1 cellular context compared by ENCODE assay signal in genomic region chr14:94356379-94357056, GRCh38.
TF ChIP-seq lines count a peak whose summit lies in the region.

No MANE protein-coding gene starts in this region.

TF ChIP-seq in HepG2, 621 proteins besides CTCF, POLR2A, EP300 and RAD21:
- TF ChIP-seq ZNF3 (CRISPR knock-in tag; IDR thresholded peaks at IDR 0.05) (peak; percentile 55), MAX (IDR thresholded peaks at IDR 0.05) (peak; percentile 43; the same call in 1 of the 2 replicates), ZBTB26 (CRISPR knock-in tag; IDR thresholded peaks at IDR 0.05; ENCODE audit: borderline replicate concordance) (no peak), ZNF205 (CRISPR knock-in tag; IDR thresholded peaks at IDR 0.05) (peak; percentile 93), RCOR2 (CRISPR knock-in tag; IDR thresholded peaks at IDR 0.05) (peak; percentile 87), POGZ (CRISPR knock-in tag; IDR thresholded peaks at IDR 0.05) (0 out of 2 replicates have a peak, but pooled peaks have one; percentile 36), KDM1A (CRISPR knock-in tag; IDR thresholded peaks at IDR 0.05) (peak; percentile 94), ADNP (CRISPR knock-in tag; IDR thresholded peaks at IDR 0.05) (peak; percentile 85), TBX2 (CRISPR knock-in tag; IDR thresholded peaks at IDR 0.05; ENCODE audit: borderline replicate concordance) (no peak), ZNF12 (CRISPR knock-in tag; IDR thresholded peaks at IDR 0.05) (peak; percentile 86), ZNF83 (CRISPR knock-in tag; IDR thresholded peaks at IDR 0.05; ENCODE audit: borderline replicate concordance) (no peak), ETV5 (CRISPR knock-in tag; IDR thresholded peaks at IDR 0.05; ENCODE audit: borderline replicate concordance) (peak; percentile 37; the same call in 1 of the 2 replicates), CBX2 (IDR thresholded peaks at IDR 0.05; ENCODE audit: low read depth, low read length) (no peak), CBX2 (CRISPR knock-in tag; IDR thresholded peaks at IDR 0.05; ENCODE audit: low read depth) (no peak), ZNF143 (CRISPR knock-in tag; IDR thresholded peaks at IDR 0.05) (no peak), GFI1 (CRISPR knock-in tag; IDR thresholded peaks at IDR 0.05; ENCODE audit: borderline replicate concordance) (0 out of 2 replicates have a peak, but pooled peaks have one; percentile 47), CHD4 (IDR thresholded peaks at IDR 0.05; ENCODE audit: borderline replicate concordance, low read length) (peak; percentile 85), ZMYM2 (CRISPR knock-in tag; IDR thresholded peaks at IDR 0.05) (peak; percentile 89), ZNF280D (CRISPR knock-in tag; IDR thresholded peaks at IDR 0.05) (peak; percentile 53; the same call in 1 of the 2 replicates), HDAC1 (CRISPR knock-in tag; IDR thresholded peaks at IDR 0.05) (peak; percentile 26; the same call in 1 of the 2 replicates), TFE3 (CRISPR knock-in tag; IDR thresholded peaks at IDR 0.05) (0 out of 2 replicates have a peak, but pooled peaks have one; percentile 16), PPARG (CRISPR knock-in tag; conservative IDR thresholded peaks at IDR 0.05) (0 out of 2 replicates have a peak, but pooled peaks have one; percentile 49), ZFP90 (CRISPR knock-in tag; IDR thresholded peaks at IDR 0.05; ENCODE audit: borderline replicate concordance) (no peak), MED1 (CRISPR knock-in tag; IDR thresholded peaks at IDR 0.05) (0 out of 2 replicates have a peak, but pooled peaks have one; percentile 27), SAP130 (CRISPR knock-in tag; IDR thresholded peaks at IDR 0.05; ENCODE audit: low read depth) (peak; percentile 19; the same call in 1 of the 2 replicates), ZNF678 (CRISPR knock-in tag; IDR thresholded peaks at IDR 0.05) (no peak), ZMYM3 (CRISPR knock-in tag; IDR thresholded peaks at IDR 0.05) (peak; percentile 99), ELF3 (CRISPR knock-in tag; IDR thresholded peaks at IDR 0.05) (0 out of 2 replicates have a peak, but pooled peaks have one; percentile 13), HDAC6 (IDR thresholded peaks at IDR 0.05; ENCODE audit: low read depth, low read length) (0 out of 2 replicates have a peak, but pooled peaks have one; percentile 52)
